11 cellular contexts compared by ENCODE assay signal in genomic region chr10:73601486-73601921, GRCh38. TPM values are rescaled to one million over a fixed set of nuclear protein-coding genes. Genes with fewer than 3 reads are reported as not detected.
DNase-seq lines count a peak whose midpoint lies in the region; ATAC-seq, FAIRE-seq and TF ChIP-seq lines count a peak whose summit lies in the region.
"Had no signal": no experiment of that assay in that cellular context is flagged by ENCODE, and none has a peak within 500 bp of the region (broad histone marks: within the 10 kb centered on the region; RNA-seq: fewer than 3 reads in every experiment).

No MANE protein-coding gene starts in this region.

- no peak overlapping the region for H3K4me3 Mint-ChIP-seq in activated T-cell treated with anti-CD3 and anti-CD28 coated beads, Interleukin-2, amount 50 U/mL, for 72 hours

- H3K9me3 Mint-ChIP-seq in activated T-cell treated with anti-CD3 and anti-CD28 coated beads, Interleukin-2, amount 50 U/mL, for 72 hours = no peaks in the 10 kb centered on the region

- peak; percentile 35 for DNase-seq in ELR (ENCODE audit: low read depth)
- DNase-seq in NCI-H2227 treated with DMSO at 0.1 percent for 48 hours (lab: John Stamatoyannopoulos, UW) = peak; percentile 13
- DNase-seq in epithelial cell of prostate (ENCODE audit: low read depth, low spot score) = peak; percentile 96
- DNase-seq in prostate gland (ENCODE audit: low spot score) = peak; percentile 94
- no peak for DNase-seq in activated gamma-delta T cell treated with Interleukin-2 at 50 U/mL for 16 hours
- DNase-seq in frontal cortex (ENCODE audit: low spot score in 2 of 2) = no peak
- DNase-seq in activated T-cell treated with anti-CD3 and anti-CD28 coated beads, Interleukin-2, amount 50 U/mL, for 72 hours = no peak
- DNase-seq: stimulated activated CD4-positive, alpha-beta T cell treated with anti-CD3 and anti-CD28 coated beads, Interleukin-1b, Interleukin-23, amount 100 ng/mL, for 48 hours; WERI-Rb-1 had no signal

- no peak overlapping the region for H3K27ac Mint-ChIP-seq in activated T-cell treated with anti-CD3 and anti-CD28 coated beads, Interleukin-2, amount 50 U/mL, for 72 hours

- H3K27me3 ChIP-seq in prostate gland (replicated peaks; ENCODE audit: insufficient read depth) = no peaks in the 10 kb centered on the region

- H3K27me3 Mint-ChIP-seq in activated T-cell treated with anti-CD3 and anti-CD28 coated beads, Interleukin-2, amount 50 U/mL, for 72 hours (ENCODE audit: low read depth) = no peaks in the 10 kb centered on the region

- H3K27ac ChIP-seq in epithelial cell of prostate (peak overlapping the region; percentile 84), prostate gland (peak overlapping the region; percentile 44 to 61)
- H3K27ac ChIP-seq: WERI-Rb-1 had no signal

- no peaks in the 10 kb centered on the region for H3K4me1 ChIP-seq in prostate gland (replicated peaks)
- H3K4me1 ChIP-seq: HAP-1 had no signal

- ATAC-seq in GM21529 (IDR thresholded peaks at IDR 0.05; ENCODE audit: unreplicated experiment) = no peak
- no peak for ATAC-seq in activated T-cell treated with anti-CD3 and anti-CD28 coated beads, Interleukin-2, amount 50 U/mL, for 72 hours (replicated peaks in 1 of 2)

- no peaks in the 10 kb centered on the region for H3K36me3 ChIP-seq in prostate gland
- H3K36me3 ChIP-seq: HAP-1 had no signal

- no peaks in the 10 kb centered on the region for H3K36me3 Mint-ChIP-seq in activated T-cell treated with anti-CD3 and anti-CD28 coated beads, Interleukin-2, amount 50 U/mL, for 72 hours (ENCODE audit: insufficient read depth in 2 of 2)

- peak in 1 of 4 experiments; percentile 37 for TF ChIP-seq CTCF in prostate gland (IDR thresholded peaks at IDR 0.05)

- H3K9me3 ChIP-seq in prostate gland = no peaks in the 10 kb centered on the region
- H3K9me3 ChIP-seq: HAP-1 had no signal

- WGBS in prostate gland = 44% methylated on average over 3 of the region's 3 CpGs

- no peaks in the 10 kb centered on the region for H3K4me1 Mint-ChIP-seq in activated T-cell treated with anti-CD3 and anti-CD28 coated beads, Interleukin-2, amount 50 U/mL, for 72 hours (ENCODE audit: low read depth)

- TF ChIP-seq POLR2A in prostate gland (IDR thresholded peaks at IDR 0.05) = no peak

- intact Hi-C loops in prostate gland (cut with DNase I) = no loop called here

- H3K4me3 ChIP-seq in prostate gland = no peak overlapping the region
- H3K4me3 ChIP-seq: HAP-1 had no signal

- no peak for FAIRE-seq in frontal cortex (lab: Jason Lieb, UNC)

RNA-seq across cellular contexts. Expression of gene USP54, which starts 10.4 kb away (rescaled TPM):
- total RNA-seq in prostate gland (10 to 100 TPM; 53.0 to 79.6 TPM), frontal cortex (32.6 TPM)
- total RNA-seq in activated T-cell treated with anti-CD3 and anti-CD28 coated beads, Interleukin-2, amount 50 U/mL, for 72 hours = 1 to 10 TPM; 2.4 to 4.1 TPM

RNA-seq across cellular contexts. Expression of gene MYOZ1, which starts 39.8 kb away (rescaled TPM):
- 1 to 10 TPM; 1.6 to 3.3 TPM for total RNA-seq in prostate gland
- 0.41 TPM for total RNA-seq in frontal cortex
- not detected for total RNA-seq in activated T-cell treated with anti-CD3 and anti-CD28 coated beads, Interleukin-2, amount 50 U/mL, for 72 hours

RNA-seq across cellular contexts. Expression of gene SYNPO2L, which starts 54.3 kb away (rescaled TPM):
- total RNA-seq in prostate gland (under 1 TPM; 0.23 to 0.77 TPM), frontal cortex (not detected)
- total RNA-seq in activated T-cell treated with anti-CD3 and anti-CD28 coated beads, Interleukin-2, amount 50 U/mL, for 72 hours = not detected

Comparison
In these comparisons a context has a peak if more than half of its experiments do, and no peak if none do; other contexts are left out.
1. DNase-seq: peak in ELR (single experiment), NCI-H2227 treated with DMSO at 0.1 percent for 48 hours (single experiment), epithelial cell of prostate (single experiment) and prostate gland (single experiment); none in activated gamma-delta T cell treated with Interleukin-2 at 50 U/mL for 16 hours (single experiment), frontal cortex (0 of 2) and activated T-cell treated with anti-CD3 and anti-CD28 coated beads, Interleukin-2, amount 50 U/mL, for 72 hours (0 of 2).